ENCODE assay signal across 8 cellular contexts in genomic region chr2:9914384-9915065, GRCh38. TPM values are rescaled to one million over a fixed set of nuclear protein-coding genes. Genes with fewer than 3 reads are reported as not detected.
DNase-seq lines count a peak whose midpoint lies in the region; ATAC-seq and TF ChIP-seq lines count a peak whose summit lies in the region.

No MANE protein-coding gene starts in this region.

- DNase-seq in Caki2 (ENCODE audit: low read depth) (peak; percentile 73), mucosa of descending colon (no peak), OCI-LY7 (ENCODE audit: low spot score) (no peak), NCI-H1436 (lab: John Stamatoyannopoulos, UW) (no peak), NCI-H1092 (lab: John Stamatoyannopoulos, UW) (no peak)
- DNase-seq in activated CD4-positive, alpha-beta T cell treated with anti-CD3 and anti-CD28 coated beads, Interleukin-2, amount 10 ng/mL, durations not matched to agents 7 days and 5 days = peak; percentile 18

- no peaks in the 10 kb centered on the region for H3K9me2 ChIP-seq in OCI-LY7 (ENCODE audit: insufficient read depth, low read length)

- H3K27me3 Mint-ChIP-seq in activated CD4-positive, alpha-beta T cell treated with anti-CD3 and anti-CD28 coated beads, Interleukin-2, amount 10 ng/mL, durations not matched to agents 7 days and 5 days = no peaks in the 10 kb centered on the region

- peaks cover 6% of the 10 kb centered on the region for H3K4me1 Mint-ChIP-seq in activated CD4-positive, alpha-beta T cell treated with anti-CD3 and anti-CD28 coated beads, Interleukin-2, amount 10 ng/mL, durations not matched to agents 7 days and 5 days

- intact Hi-C loops in mucosa of descending colon (cut with DNase I, micrococcal nuclease) (no loop called here), OCI-LY7 (cut with micrococcal nuclease; ENCODE audit: unreplicated experiment) (no loop called here)

- no peaks in the 10 kb centered on the region for H3K9me3 ChIP-seq in mucosa of descending colon
- no peaks in the 10 kb centered on the region for H3K9me3 ChIP-seq in OCI-LY7 (ENCODE audit: low read length)

- H3K4me2 ChIP-seq in OCI-LY7 (ENCODE audit: low read length) = no peak overlapping the region

- H3K36me3 ChIP-seq in mucosa of descending colon (ENCODE audit: low read depth) = no peaks in the 10 kb centered on the region
- H3K36me3 ChIP-seq in OCI-LY7 (ENCODE audit: insufficient read depth, low read length) = peaks cover 71% of the 10 kb centered on the region

- no peaks in the 10 kb centered on the region for H3K79me2 ChIP-seq in OCI-LY7 (ENCODE audit: insufficient read depth, low read depth, low read length)

- no peaks in the 10 kb centered on the region for H3K4me1 ChIP-seq in mucosa of descending colon (ENCODE audit: low read depth)
- no peaks in the 10 kb centered on the region for H3K4me1 ChIP-seq in OCI-LY7 (ENCODE audit: insufficient read depth, low read length, poor library complexity, severe bottlenecking)

- H3K27ac ChIP-seq in OCI-LY7 (ENCODE audit: low read depth, low read length, poor library complexity, severe bottlenecking) = no peak overlapping the region

- in situ Hi-C loops in Caki2 (cut with HindIII; ENCODE audit: low pct_unique_long_range_greater_than_20kb, low sequenced_read_pairs) = no loop called here

- BruUV-seq in OCI-LY7 (replicated peaks; lab: Mats Ljungman, UMichigan) = no TSS peak

- ATAC-seq in GM19395 (IDR thresholded peaks at IDR 0.05; ENCODE audit: unreplicated experiment) (peak; percentile 100), HG03354 (IDR thresholded peaks at IDR 0.05; ENCODE audit: poor library complexity, severe bottlenecking, unreplicated experiment) (peak; percentile 99), mucosa of descending colon (peak; percentile 39)

- H4K20me1 ChIP-seq in OCI-LY7 (ENCODE audit: insufficient read depth, low read length) = no peaks in the 10 kb centered on the region

- no peak for TF ChIP-seq CTCF in mucosa of descending colon (IDR thresholded peaks at IDR 0.05)
- no peak for TF ChIP-seq CTCF in OCI-LY7 (conservative IDR thresholded peaks at IDR 0.05; ENCODE audit: low read length)

- POLR2A ChIA-PET in activated CD4-positive, alpha-beta T cell treated with anti-CD3 and anti-CD28 coated beads, Interleukin-2, amount 10 ng/mL, durations not matched to agents 7 days and 5 days (lab: Charles Lee) = interaction anchor here (0.6 kb wide), 1 partner anchor 19 kb away, joined by 3 read pairs; no protein-coding TSS in a partner anchor
- POLR2A ChIA-PET in OCI-LY7 (lab: Charles Lee) = interaction anchor here (0.6 kb wide), 1 partner anchor 361 kb away, joined by 4 read pairs; no protein-coding TSS in a partner anchor

- no peak overlapping the region for H3K4me3 ChIP-seq in mucosa of descending colon
- H3K4me3 ChIP-seq in OCI-LY7 (ENCODE audit: low read depth, low read length, poor library complexity, severe bottlenecking) = no peak overlapping the region

- CTCF ChIA-PET in activated CD4-positive, alpha-beta T cell treated with anti-CD3 and anti-CD28 coated beads, Interleukin-2, amount 10 ng/mL, durations not matched to agents 7 days and 5 days (lab: Charles Lee) = interaction anchor here (0.5 to 1.8 kb wide), 4 partner anchors 13 to 115 kb away, joined by 3 to 5 read pairs (median 4); no protein-coding TSS in a partner anchor
- CTCF ChIA-PET in OCI-LY7 (lab: Charles Lee; ENCODE audit: unreplicated experiment) = no interaction called here

- H3K9me3 Mint-ChIP-seq in activated CD4-positive, alpha-beta T cell treated with anti-CD3 and anti-CD28 coated beads, Interleukin-2, amount 10 ng/mL, durations not matched to agents 7 days and 5 days = no peaks in the 10 kb centered on the region

- no peak overlapping the region for H3K4me3 Mint-ChIP-seq in activated CD4-positive, alpha-beta T cell treated with anti-CD3 and anti-CD28 coated beads, Interleukin-2, amount 10 ng/mL, durations not matched to agents 7 days and 5 days

- peaks cover 32% of the 10 kb centered on the region for H3K36me3 Mint-ChIP-seq in activated CD4-positive, alpha-beta T cell treated with anti-CD3 and anti-CD28 coated beads, Interleukin-2, amount 10 ng/mL, durations not matched to agents 7 days and 5 days (ENCODE audit: low read depth)

- H2AFZ ChIP-seq in OCI-LY7 (ENCODE audit: low read length) = no peak overlapping the region

- H3K27ac Mint-ChIP-seq in activated CD4-positive, alpha-beta T cell treated with anti-CD3 and anti-CD28 coated beads, Interleukin-2, amount 10 ng/mL, durations not matched to agents 7 days and 5 days = no peak overlapping the region

RNA-seq across cellular contexts. Expression of gene GRHL1, which starts 37.0 kb away (rescaled TPM):
- total RNA-seq in Caki2 (2014; rRNA removed; shearing (Covaris generic); ENCODE audit: low replicate concordance) = 0.43 and 9.1 TPM in 2 replicates
- under 1 TPM; 0.25 to 0.27 TPM for total RNA-seq in activated CD4-positive, alpha-beta T cell treated with anti-CD3 and anti-CD28 coated beads, Interleukin-2, amount 10 ng/mL, durations not matched to agents 7 days and 5 days
- total RNA-seq in mucosa of descending colon (1 to 10 TPM in 2 of 3 donors, under 1 TPM in 1; 0.41 to 2.0 (median 1.9) TPM), OCI-LY7 (2022) (1.2 and 2.5 TPM in 2 replicates)
- 0.19 and 2.4 TPM in 2 replicates for total RNA-seq in OCI-LY7 (2014; rRNA removed; shearing (Covaris generic))

Comparison
In these comparisons a context has a peak if more than half of its experiments do, and no peak if none do; other contexts are left out.
1. DNase-seq: peak in Caki2 (single experiment) and activated CD4-positive, alpha-beta T cell treated with anti-CD3 and anti-CD28 coated beads, Interleukin-2, amount 10 ng/mL, durations not matched to agents 7 days and 5 days (single experiment); none in mucosa of descending colon (0 of 3), OCI-LY7 (single experiment), NCI-H1436 (single experiment) and NCI-H1092 (single experiment).
2. ATAC-seq: peak in every context shown above with its lines; median percentile 100 in GM19395; 99 in HG03354; 39 in mucosa of descending colon.